In the genomic region with DNA sequence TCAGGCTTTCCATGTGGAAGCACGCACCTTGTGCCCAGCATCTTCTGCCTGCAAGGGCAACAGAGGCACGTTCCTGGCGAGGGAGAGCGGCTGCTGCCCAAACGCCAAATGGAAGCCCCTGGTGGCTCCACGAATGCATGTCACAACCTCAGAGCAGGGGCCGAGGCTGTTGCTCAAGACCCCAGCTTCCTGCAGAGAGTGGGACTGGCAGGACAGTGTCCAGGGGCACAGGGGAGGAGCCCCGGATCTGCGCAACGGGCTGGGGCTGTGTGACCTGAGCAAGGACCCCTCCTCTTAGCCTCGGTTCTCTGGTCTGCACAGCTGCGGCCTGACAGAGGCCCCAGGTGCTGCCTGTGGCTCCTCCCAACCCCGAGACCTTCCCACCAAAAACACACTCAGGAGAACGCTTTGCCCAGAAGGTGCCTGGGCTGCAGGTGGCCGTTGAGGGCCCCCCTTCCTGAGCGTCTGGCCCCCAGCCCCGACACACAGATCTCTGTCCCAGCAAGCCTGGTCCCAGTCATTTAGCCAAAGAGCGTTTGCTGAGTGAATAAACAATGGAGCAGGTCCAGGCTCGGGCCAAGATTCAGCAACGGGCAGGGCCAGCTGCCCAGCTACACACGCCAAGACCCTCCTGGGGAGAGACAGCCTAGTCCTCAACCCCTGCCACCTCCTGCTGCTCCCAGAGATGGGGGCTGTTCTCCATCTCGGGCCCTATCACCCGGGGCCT, we compare ENCODE assay signal across 1 cellular context.
TF ChIP-seq lines count a peak whose summit lies in the region.

No MANE protein-coding gene starts in this region.

TF ChIP-seq in HepG2, 621 proteins besides CTCF, POLR2A, EP300 and RAD21 (continued from another document and continues in another):
- TF ChIP-seq, protein P1, sequence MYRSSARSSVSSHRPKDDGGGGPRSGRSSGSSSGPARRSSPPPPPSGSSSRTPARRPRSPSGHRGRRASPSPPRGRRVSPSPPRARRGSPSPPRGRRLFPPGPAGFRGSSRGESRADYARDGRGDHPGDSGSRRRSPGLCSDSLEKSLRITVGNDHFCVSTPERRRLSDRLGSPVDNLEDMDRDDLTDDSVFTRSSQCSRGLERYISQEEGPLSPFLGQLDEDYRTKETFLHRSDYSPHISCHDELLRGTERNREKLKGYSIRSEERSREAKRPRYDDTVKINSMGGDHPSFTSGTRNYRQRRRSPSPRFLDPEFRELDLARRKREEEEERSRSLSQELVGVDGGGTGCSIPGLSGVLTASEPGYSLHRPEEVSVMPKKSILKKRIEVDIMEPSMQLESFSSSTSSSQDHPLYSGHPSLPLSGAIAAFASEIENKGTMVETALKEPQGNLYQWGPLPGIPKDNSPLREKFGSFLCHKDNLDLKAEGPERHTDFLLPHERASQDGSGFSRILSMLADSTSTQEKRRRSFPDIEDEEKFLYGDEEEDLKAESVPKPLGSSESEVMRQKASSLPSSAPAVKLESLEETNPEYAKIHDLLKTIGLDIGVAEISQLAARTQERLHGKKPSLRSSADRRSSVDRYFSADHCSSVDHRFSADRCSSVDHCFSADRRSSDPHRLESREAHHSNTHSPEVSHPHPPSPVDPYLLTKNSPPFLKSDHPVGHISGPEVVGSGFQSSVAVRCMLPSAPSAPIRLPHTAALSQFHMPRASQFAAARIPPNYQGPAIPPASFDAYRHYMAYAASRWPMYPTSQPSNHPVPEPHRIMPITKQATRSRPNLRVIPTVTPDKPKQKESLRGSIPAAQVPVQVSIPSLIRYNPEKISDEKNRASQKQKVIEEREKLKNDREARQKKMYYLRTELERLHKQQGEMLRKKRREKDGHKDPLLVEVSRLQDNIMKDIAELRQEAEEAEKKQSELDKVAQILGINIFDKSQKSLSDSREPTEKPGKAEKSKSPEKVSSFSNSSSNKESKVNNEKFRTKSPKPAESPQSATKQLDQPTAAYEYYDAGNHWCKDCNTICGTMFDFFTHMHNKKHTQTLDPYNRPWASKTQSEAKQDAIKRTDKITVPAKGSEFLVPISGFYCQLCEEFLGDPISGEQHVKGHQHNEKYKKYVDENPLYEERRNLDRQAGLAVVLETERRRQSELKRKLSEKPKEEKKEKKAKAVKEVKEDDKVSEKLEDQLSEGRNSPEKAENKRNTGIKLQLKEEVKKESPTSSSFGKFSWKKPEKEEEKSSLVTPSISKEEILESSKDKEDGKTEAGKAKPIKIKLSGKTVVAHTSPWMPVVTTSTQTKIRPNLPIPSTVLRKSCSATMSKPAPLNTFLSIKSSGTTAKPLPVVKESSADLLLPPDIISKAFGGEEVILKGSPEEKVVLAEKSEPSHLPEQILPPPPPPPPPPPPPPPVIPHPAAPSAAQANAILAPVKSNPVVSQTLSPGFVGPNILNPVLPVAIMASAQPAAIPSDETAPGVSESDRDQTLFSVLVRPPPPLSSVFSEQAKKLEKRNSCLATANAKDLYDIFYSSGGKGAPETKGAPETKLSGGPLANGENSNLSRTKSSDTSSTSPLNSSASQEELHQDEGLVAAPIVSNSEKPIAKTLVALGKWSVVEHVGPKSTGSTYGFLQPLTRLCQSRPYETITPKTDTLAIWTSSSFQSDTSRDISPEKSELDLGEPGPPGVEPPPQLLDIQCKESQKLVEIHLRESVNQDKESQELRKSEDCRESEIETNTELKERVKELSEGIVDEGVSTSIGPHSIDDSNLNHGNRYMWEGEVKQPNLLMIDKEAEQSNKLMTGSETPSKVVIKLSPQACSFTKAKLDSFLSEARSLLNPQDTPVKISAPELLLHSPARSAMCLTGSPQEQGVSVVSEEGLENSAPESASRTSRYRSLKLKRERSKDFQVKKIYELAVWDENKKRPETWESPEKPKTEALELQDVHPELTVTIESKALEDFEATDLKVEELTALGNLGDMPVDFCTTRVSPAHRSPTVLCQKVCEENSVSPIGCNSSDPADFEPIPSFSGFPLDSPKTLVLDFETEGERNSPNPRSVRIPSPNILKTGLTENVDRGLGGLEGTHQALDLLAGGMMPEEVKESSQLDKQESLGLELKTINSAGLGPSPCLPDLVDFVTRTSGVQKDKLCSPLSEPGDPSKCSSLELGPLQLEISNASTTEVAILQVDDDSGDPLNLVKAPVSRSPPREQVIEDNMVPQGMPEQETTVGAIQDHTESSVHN (CRISPR knock-in tag; IDR thresholded peaks at IDR 0.05), result no peak
- TF ChIP-seq ZNF879 (CRISPR knock-in tag; IDR thresholded peaks at IDR 0.05), result no peak
- TF ChIP-seq, protein P2, sequence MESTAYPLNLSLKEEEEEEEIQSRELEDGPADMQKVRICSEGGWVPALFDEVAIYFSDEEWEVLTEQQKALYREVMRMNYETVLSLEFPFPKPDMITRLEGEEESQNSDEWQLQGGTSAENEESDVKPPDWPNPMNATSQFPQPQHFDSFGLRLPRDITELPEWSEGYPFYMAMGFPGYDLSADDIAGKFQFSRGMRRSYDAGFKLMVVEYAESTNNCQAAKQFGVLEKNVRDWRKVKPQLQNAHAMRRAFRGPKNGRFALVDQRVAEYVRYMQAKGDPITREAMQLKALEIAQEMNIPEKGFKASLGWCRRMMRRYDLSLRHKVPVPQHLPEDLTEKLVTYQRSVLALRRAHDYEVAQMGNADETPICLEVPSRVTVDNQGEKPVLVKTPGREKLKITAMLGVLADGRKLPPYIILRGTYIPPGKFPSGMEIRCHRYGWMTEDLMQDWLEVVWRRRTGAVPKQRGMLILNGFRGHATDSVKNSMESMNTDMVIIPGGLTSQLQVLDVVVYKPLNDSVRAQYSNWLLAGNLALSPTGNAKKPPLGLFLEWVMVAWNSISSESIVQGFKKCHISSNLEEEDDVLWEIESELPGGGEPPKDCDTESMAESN (CRISPR knock-in tag; conservative IDR thresholded peaks at IDR 0.05), result no peak
- TF ChIP-seq ZBTB20 (CRISPR knock-in tag; IDR thresholded peaks at IDR 0.05; ENCODE audit: borderline replicate concordance, low read depth), result no peak
- TF ChIP-seq RBM22 (optimal IDR thresholded peaks at IDR 0.05; ENCODE audit: low read length), result no peak
- TF ChIP-seq HDAC1 (CRISPR knock-in tag; IDR thresholded peaks at IDR 0.05), result peak; percentile 12
- TF ChIP-seq CSRNP1 (CRISPR knock-in tag; IDR thresholded peaks at IDR 0.05), result no peak
- no peak for TF ChIP-seq NFE2L2 (IDR thresholded peaks at IDR 0.05; ENCODE audit: low read length)
- TF ChIP-seq ZC3H13 (CRISPR knock-in tag; IDR thresholded peaks at IDR 0.05), result peak; percentile 49; the same call in 1 of the 2 replicates
- TF ChIP-seq GATA4 (IDR thresholded peaks at IDR 0.05; ENCODE audit: borderline replicate concordance, low read depth), result no peak
- TF ChIP-seq MATR3 (CRISPR knock-in tag; IDR thresholded peaks at IDR 0.05), result no peak
- TF ChIP-seq ATM (IDR thresholded peaks at IDR 0.05; ENCODE audit: borderline replicate concordance), result no peak
- no peak for TF ChIP-seq KDM5A (IDR thresholded peaks at IDR 0.05; ENCODE audit: borderline replicate concordance, low read length)
- TF ChIP-seq KMT2B (CRISPR knock-in tag; IDR thresholded peaks at IDR 0.05), result no peak
- no peak for TF ChIP-seq ZNF484 (CRISPR knock-in tag; IDR thresholded peaks at IDR 0.05; ENCODE audit: borderline replicate concordance, low read depth)
- no peak for TF ChIP-seq HBP1 (CRISPR knock-in tag; IDR thresholded peaks at IDR 0.05; ENCODE audit: low read depth)
- no peak for TF ChIP-seq E2F5 (CRISPR knock-in tag; conservative IDR thresholded peaks at IDR 0.05)
- peak; percentile 46; the same call in 1 of the 2 replicates for TF ChIP-seq GABPB1 (CRISPR knock-in tag; IDR thresholded peaks at IDR 0.05)
- TF ChIP-seq ZFP37 (CRISPR knock-in tag; IDR thresholded peaks at IDR 0.05; ENCODE audit: borderline replicate concordance), result peak; percentile 14; the same call in 1 of the 2 replicates
- TF ChIP-seq ARNT2 (CRISPR knock-in tag; IDR thresholded peaks at IDR 0.05; ENCODE audit: low read depth), result no peak
- no peak for TF ChIP-seq AHR (CRISPR knock-in tag; IDR thresholded peaks at IDR 0.05)
- TF ChIP-seq CBX1 (IDR thresholded peaks at IDR 0.05; ENCODE audit: low read depth), result no peak
- TF ChIP-seq ZNF160 (CRISPR knock-in tag; IDR thresholded peaks at IDR 0.05), result no peak
- peak; percentile 66; the same call in 1 of the 2 replicates for TF ChIP-seq ZNF235 (CRISPR knock-in tag; IDR thresholded peaks at IDR 0.05; ENCODE audit: borderline replicate concordance)
- TF ChIP-seq ZSCAN9 (CRISPR knock-in tag; IDR thresholded peaks at IDR 0.05; ENCODE audit: borderline replicate concordance), result no peak
- TF ChIP-seq SAP130 (CRISPR knock-in tag; IDR thresholded peaks at IDR 0.05; ENCODE audit: low read depth), result peak; percentile 37
- no peak for TF ChIP-seq CBFB (CRISPR knock-in tag; IDR thresholded peaks at IDR 0.05)
- TF ChIP-seq MIER3 (CRISPR knock-in tag; IDR thresholded peaks at IDR 0.05; ENCODE audit: borderline replicate concordance), result no peak
- peak; percentile 50; the same call in 1 of the 2 replicates for TF ChIP-seq HNRNPL (IDR thresholded peaks at IDR 0.05; ENCODE audit: low read depth, low read length)
- TF ChIP-seq SRY (CRISPR knock-in tag; IDR thresholded peaks at IDR 0.05), result no peak
- no peak for TF ChIP-seq PHF20 (CRISPR knock-in tag; IDR thresholded peaks at IDR 0.05)
- TF ChIP-seq, protein P3, sequence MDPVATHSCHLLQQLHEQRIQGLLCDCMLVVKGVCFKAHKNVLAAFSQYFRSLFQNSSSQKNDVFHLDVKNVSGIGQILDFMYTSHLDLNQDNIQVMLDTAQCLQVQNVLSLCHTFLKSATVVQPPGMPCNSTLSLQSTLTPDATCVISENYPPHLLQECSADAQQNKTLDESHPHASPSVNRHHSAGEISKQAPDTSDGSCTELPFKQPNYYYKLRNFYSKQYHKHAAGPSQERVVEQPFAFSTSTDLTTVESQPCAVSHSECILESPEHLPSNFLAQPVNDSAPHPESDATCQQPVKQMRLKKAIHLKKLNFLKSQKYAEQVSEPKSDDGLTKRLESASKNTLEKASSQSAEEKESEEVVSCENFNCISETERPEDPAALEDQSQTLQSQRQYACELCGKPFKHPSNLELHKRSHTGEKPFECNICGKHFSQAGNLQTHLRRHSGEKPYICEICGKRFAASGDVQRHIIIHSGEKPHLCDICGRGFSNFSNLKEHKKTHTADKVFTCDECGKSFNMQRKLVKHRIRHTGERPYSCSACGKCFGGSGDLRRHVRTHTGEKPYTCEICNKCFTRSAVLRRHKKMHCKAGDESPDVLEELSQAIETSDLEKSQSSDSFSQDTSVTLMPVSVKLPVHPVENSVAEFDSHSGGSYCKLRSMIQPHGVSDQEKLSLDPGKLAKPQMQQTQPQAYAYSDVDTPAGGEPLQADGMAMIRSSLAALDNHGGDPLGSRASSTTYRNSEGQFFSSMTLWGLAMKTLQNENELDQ (CRISPR knock-in tag; IDR thresholded peaks at IDR 0.05; ENCODE audit: borderline replicate concordance), result no peak
- TF ChIP-seq, protein P4, sequence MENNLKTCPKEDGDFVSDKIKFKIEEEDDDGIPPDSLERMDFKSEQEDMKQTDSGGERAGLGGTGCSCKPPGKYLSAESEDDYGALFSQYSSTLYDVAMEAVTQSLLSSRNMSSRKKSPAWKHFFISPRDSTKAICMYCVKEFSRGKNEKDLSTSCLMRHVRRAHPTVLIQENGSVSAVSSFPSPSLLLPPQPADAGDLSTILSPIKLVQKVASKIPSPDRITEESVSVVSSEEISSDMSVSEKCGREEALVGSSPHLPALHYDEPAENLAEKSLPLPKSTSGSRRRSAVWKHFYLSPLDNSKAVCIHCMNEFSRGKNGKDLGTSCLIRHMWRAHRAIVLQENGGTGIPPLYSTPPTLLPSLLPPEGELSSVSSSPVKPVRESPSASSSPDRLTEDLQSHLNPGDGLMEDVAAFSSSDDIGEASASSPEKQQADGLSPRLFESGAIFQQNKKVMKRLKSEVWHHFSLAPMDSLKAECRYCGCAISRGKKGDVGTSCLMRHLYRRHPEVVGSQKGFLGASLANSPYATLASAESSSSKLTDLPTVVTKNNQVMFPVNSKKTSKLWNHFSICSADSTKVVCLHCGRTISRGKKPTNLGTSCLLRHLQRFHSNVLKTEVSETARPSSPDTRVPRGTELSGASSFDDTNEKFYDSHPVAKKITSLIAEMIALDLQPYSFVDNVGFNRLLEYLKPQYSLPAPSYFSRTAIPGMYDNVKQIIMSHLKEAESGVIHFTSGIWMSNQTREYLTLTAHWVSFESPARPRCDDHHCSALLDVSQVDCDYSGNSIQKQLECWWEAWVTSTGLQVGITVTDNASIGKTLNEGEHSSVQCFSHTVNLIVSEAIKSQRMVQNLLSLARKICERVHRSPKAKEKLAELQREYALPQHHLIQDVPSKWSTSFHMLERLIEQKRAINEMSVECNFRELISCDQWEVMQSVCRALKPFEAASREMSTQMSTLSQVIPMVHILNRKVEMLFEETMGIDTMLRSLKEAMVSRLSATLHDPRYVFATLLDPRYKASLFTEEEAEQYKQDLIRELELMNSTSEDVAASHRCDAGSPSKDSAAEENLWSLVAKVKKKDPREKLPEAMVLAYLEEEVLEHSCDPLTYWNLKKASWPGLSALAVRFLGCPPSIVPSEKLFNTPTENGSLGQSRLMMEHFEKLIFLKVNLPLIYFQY (CRISPR knock-in tag; IDR thresholded peaks at IDR 0.05; ENCODE audit: borderline replicate concordance), result no peak
- no peak for TF ChIP-seq ZNF543 (CRISPR knock-in tag; IDR thresholded peaks at IDR 0.05)
- no peak for TF ChIP-seq ZNF772 (CRISPR knock-in tag; IDR thresholded peaks at IDR 0.05)
